22 cellular contexts compared by ENCODE assay signal in the genomic region with DNA sequence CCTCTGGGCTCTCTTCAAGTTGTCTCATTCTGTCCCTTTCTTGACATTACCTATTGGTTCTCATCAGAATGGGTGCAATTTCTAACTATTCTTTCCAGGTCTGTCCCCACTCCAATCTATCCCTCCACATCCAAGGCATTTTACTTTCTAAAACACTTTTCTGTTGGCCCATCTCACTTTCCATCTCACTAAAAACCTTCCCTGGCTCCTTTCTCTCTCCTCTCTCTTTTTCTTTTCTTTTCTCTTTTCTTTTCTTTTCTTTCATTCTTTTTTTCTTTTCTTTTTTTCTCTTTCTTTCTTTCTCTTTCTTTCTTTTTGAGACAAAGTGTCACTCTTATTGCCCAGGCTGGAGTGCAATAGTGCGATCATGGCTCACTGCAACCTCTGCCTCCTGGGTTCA.
DNase-seq lines count a peak whose midpoint lies in the region; ATAC-seq, FAIRE-seq and TF ChIP-seq lines count a peak whose summit lies in the region.
"Had no signal": no experiment of that assay in that cellular context is flagged by ENCODE, and none has a peak within 500 bp of the region (broad histone marks: within the 10 kb centered on the region; RNA-seq: fewer than 3 reads in every experiment).

No MANE protein-coding gene starts in this region.

- no peak for ATAC-seq in activated CD4-positive, alpha-beta T cell treated with anti-CD3 and anti-CD28 coated beads for 36 hours
- no peak for ATAC-seq in GM12878
- ATAC-seq in stimulated activated memory B cell treated with anti-CD40 and anti-IgM and Interleukin-4, amounts not matched to agents 10 μg/mL and 1 μg/mL and 100 μg/mL, for 72 hours: no peak
- ATAC-seq in GM21360 (IDR thresholded peaks at IDR 0.05; ENCODE audit: unreplicated experiment): no peak
- ATAC-seq: Panc1, Right ventricle myocardium inferior had no signal

- H3K4me3 ChIP-seq in HEK293 (ENCODE audit: low read depth, low read length) (no peak overlapping the region), GM12878 (no peak overlapping the region)

- no peak for FAIRE-seq in GM12878 (lab: Jason Lieb, UNC)
- FAIRE-seq: GM18507 had no signal

- H3K9ac ChIP-seq in GM12878 (ENCODE audit: control insufficient read depth, insufficient read depth, low read length): no peak overlapping the region
- H3K9ac ChIP-seq: KMS-11, SK-N-SH had no signal

- no peaks in the 10 kb centered on the region for H3K27me3 Mint-ChIP-seq in activated CD4-positive, alpha-beta T cell treated with anti-CD3 and anti-CD28 coated beads for 36 hours
- no peaks in the 10 kb centered on the region for H3K27me3 Mint-ChIP-seq in stimulated activated memory B cell treated with anti-CD40 and anti-IgM and Interleukin-4, amounts not matched to agents 10 μg/mL and 1 μg/mL and 100 μg/mL, for 72 hours

- RAD21 ChIA-PET in GM12878 (lab: Charles Lee; ENCODE audit: unreplicated experiment): interaction anchor here (1.6 to 19.6 kb wide), 6 partner anchors 28 to 249 kb away, joined by 7 to 519 read pairs (median 20); no protein-coding TSS in a partner anchor

- H2AFZ ChIP-seq in GM12878 (ENCODE audit: control insufficient read depth, low read depth, low read length): no peak overlapping the region

- no peaks in the 10 kb centered on the region for H3K27me3 ChIP-seq in GM12878 (replicated peaks in 1 of 2; ENCODE audit: control insufficient read depth in 2 of 2, insufficient read depth in 2 of 2, low read length in 1 of 2)

- H3K9me3 ChIP-seq in HEK293 (ENCODE audit: control insufficient read depth, insufficient read depth, low read depth, low read length) (no peaks in the 10 kb centered on the region), GM12878 (replicated peaks; ENCODE audit: control insufficient read depth, insufficient read depth, low read length) (no peaks in the 10 kb centered on the region)
- H3K9me3 ChIP-seq: SK-N-SH had no signal

- CTCF ChIA-PET in activated CD4-positive, alpha-beta T cell treated with anti-CD3 and anti-CD28 coated beads for 36 hours (lab: Charles Lee): interaction anchor here (1.0 to 21.5 kb wide), 8 partner anchors 11 to 190 kb away, joined by 3 to 359 read pairs (median 15); no protein-coding TSS in a partner anchor
- CTCF ChIA-PET in HEK293 (lab: Yijun Ruan, JAX): interaction anchor here (0.5 to 6.5 kb wide), 7 partner anchors 9 to 471 kb away, joined by 3 to 33 read pairs (median 5); no protein-coding TSS in a partner anchor
- CTCF ChIA-PET in GM12878 (lab: Yijun Ruan, JAX): interaction anchor here (0.6 to 18.8 kb wide), 19 partner anchors 13 to 248 kb away, joined by 3 to 595 read pairs (median 5); no protein-coding TSS in a partner anchor

- BruUV-seq in GM12878 (replicated peaks; lab: Mats Ljungman, UMichigan): no TSS peak

- no peaks in the 10 kb centered on the region for H3K9me3 Mint-ChIP-seq in activated CD4-positive, alpha-beta T cell treated with anti-CD3 and anti-CD28 coated beads for 36 hours (ENCODE audit: low read depth)
- no peaks in the 10 kb centered on the region for H3K9me3 Mint-ChIP-seq in stimulated activated memory B cell treated with anti-CD40 and anti-IgM and Interleukin-4, amounts not matched to agents 10 μg/mL and 1 μg/mL and 100 μg/mL, for 72 hours

- intact Hi-C loops in activated CD4-positive, alpha-beta T cell treated with anti-CD3 and anti-CD28 coated beads for 36 hours (cut with DNase I, micrococcal nuclease): loop anchor here in 1 of 2 experiments (5.0 kb wide), 2 partner anchors 248 to 473 kb away; no protein-coding TSS in a partner anchor
- intact Hi-C loops in GM12878 (cut with micrococcal nuclease; ENCODE audit: unreplicated experiment): loop anchor here (5.0 kb wide), 1 partner anchor 98 kb away; no protein-coding TSS in a partner anchor

- H3K4me3 Mint-ChIP-seq in activated CD4-positive, alpha-beta T cell treated with anti-CD3 and anti-CD28 coated beads for 36 hours: no peak overlapping the region
- no peak overlapping the region for H3K4me3 Mint-ChIP-seq in stimulated activated memory B cell treated with anti-CD40 and anti-IgM and Interleukin-4, amounts not matched to agents 10 μg/mL and 1 μg/mL and 100 μg/mL, for 72 hours

- no peaks in the 10 kb centered on the region for H3K36me3 Mint-ChIP-seq in activated CD4-positive, alpha-beta T cell treated with anti-CD3 and anti-CD28 coated beads for 36 hours (ENCODE audit: low read depth)
- no peaks in the 10 kb centered on the region for H3K36me3 Mint-ChIP-seq in stimulated activated memory B cell treated with anti-CD40 and anti-IgM and Interleukin-4, amounts not matched to agents 10 μg/mL and 1 μg/mL and 100 μg/mL, for 72 hours

- peaks cover 58% of the 10 kb centered on the region for H3K4me1 Mint-ChIP-seq in activated CD4-positive, alpha-beta T cell treated with anti-CD3 and anti-CD28 coated beads for 36 hours
- peaks cover 43% of the 10 kb centered on the region for H3K4me1 Mint-ChIP-seq in stimulated activated memory B cell treated with anti-CD40 and anti-IgM and Interleukin-4, amounts not matched to agents 10 μg/mL and 1 μg/mL and 100 μg/mL, for 72 hours

- H3K4me2 ChIP-seq in GM12878 (ENCODE audit: control insufficient read depth, insufficient read depth): no peak overlapping the region
- H3K4me2 ChIP-seq: KMS-11, SK-N-SH had no signal

- H3K27ac ChIP-seq in HEK293 (ENCODE audit: extremely low read depth, low read depth, low read length): no peak overlapping the region
- H3K27ac ChIP-seq in GM12878 (ENCODE audit: control insufficient read depth, insufficient read depth): no peak overlapping the region
- H3K27ac ChIP-seq: KMS-11 had no signal

- peak overlapping the region; percentile 21 for H3K27ac Mint-ChIP-seq in activated CD4-positive, alpha-beta T cell treated with anti-CD3 and anti-CD28 coated beads for 36 hours
- peak overlapping the region; percentile 77 for H3K27ac Mint-ChIP-seq in stimulated activated memory B cell treated with anti-CD40 and anti-IgM and Interleukin-4, amounts not matched to agents 10 μg/mL and 1 μg/mL and 100 μg/mL, for 72 hours

- TF ChIP-seq RAD21 in GM12878 (IDR thresholded peaks at IDR 0.05; ENCODE audit: insufficient read depth, low read depth, low read length): no peak

- DNase-seq in activated CD4-positive, alpha-beta T cell treated with anti-CD3 and anti-CD28 coated beads for 36 hours: no peak
- DNase-seq in activated CD4-positive, alpha-beta T cell treated with anti-CD3 and anti-CD28 coated beads, Interleukin-2, amount 50 U/mL, for 1 hour: no peak
- no peak for DNase-seq in GM12878 (ENCODE audit: low read depth, low spot score)
- DNase-seq in NK-92 treated with Interleukin-12 subunit alpha and Interleukin-12 subunit beta, amount 100 ng/mL, for 24 hours (lab: John Stamatoyannopoulos, UW): no peak
- no peak for DNase-seq in midbrain (lab: John Stamatoyannopoulos, UW)
- DNase-seq: 8988T, C1 segment of cervical spinal cord, DMS53, GOT3, NCI-H1092 treated with DMSO at 0.1 percent for 48 hours, NCI-H1694, NCI-H2107, NCI-H345, NCI-H69, SK-N-SH had no signal

- H3K4me1 ChIP-seq in HEK293 (ENCODE audit: control insufficient read depth, insufficient read depth, low read length) (no peaks in the 10 kb centered on the region), GM12878 (ENCODE audit: control insufficient read depth, insufficient read depth, low read length) (peaks cover 4% of the 10 kb centered on the region; the same call in 1 of the 2 replicates)

- no peaks in the 10 kb centered on the region for H4K20me1 ChIP-seq in GM12878 (ENCODE audit: control insufficient read depth, insufficient read depth)

- TF ChIP-seq CTCF in HEK293 (tag by site-specific recombination; IDR thresholded peaks at IDR 0.05) (no peak), GM12878 (IDR thresholded peaks at IDR 0.05 in 2 of 3, conservative IDR thresholded peaks at IDR 0.05 in 1 of 3; ENCODE audit: control insufficient read depth in 2 of 3, extremely low read depth in 1 of 3, insufficient read depth in 1 of 3, low read depth in 3 of 3, low read length in 3 of 3) (no peak)

- no peak for TF ChIP-seq POLR2A in GM12878 (IDR thresholded peaks at IDR 0.05; ENCODE audit: low read depth, low read length)

- no peaks in the 10 kb centered on the region for H3K36me3 ChIP-seq in HEK293 (ENCODE audit: control insufficient read depth in 2 of 2, insufficient read depth in 1 of 2, low read length in 2 of 2)
- H3K36me3 ChIP-seq in GM12878 (ENCODE audit: control insufficient read depth in 2 of 2, insufficient read depth in 2 of 2, low read length in 1 of 2): no peaks in the 10 kb centered on the region

- SMC1A ChIA-PET in GM12878 (lab: Charles Lee; ENCODE audit: uncharacterized antibody, unreplicated experiment): interaction anchor here (1.0 to 22.0 kb wide), 14 partner anchors 9 to 193 kb away, joined by 3 to 663 read pairs (median 7); no protein-coding TSS in a partner anchor

- in situ Hi-C loops in GM12878 (cut with MboI): loop anchor here (5.0 to 25.0 kb wide), 3 partner anchors 188 to 683 kb away; no protein-coding TSS in a partner anchor

- POLR2A ChIA-PET in activated CD4-positive, alpha-beta T cell treated with anti-CD3 and anti-CD28 coated beads for 36 hours (lab: Charles Lee): no interaction called here
- POLR2A ChIA-PET in HEK293 (lab: Yijun Ruan, JAX): no interaction called here
- POLR2A ChIA-PET in GM12878 (lab: Charles Lee): no interaction called here

- no peak for TF ChIP-seq EP300 in GM12878 (IDR thresholded peaks at IDR 0.05; ENCODE audit: borderline replicate concordance in 1 of 2, control insufficient read depth in 1 of 2, low read depth in 2 of 2, low read length in 2 of 2)

- no peaks in the 10 kb centered on the region for H3K79me2 ChIP-seq in GM12878 (ENCODE audit: control insufficient read depth, insufficient read depth, low read length)

- WGBS in GM12878 (ENCODE audit: insufficient coverage, insufficient replicate concordance, low lambda C conversion rate, missing lambda C conversion rate): 100% methylated on average over 1 of the region's 1 CpG

TF ChIP-seq in HEK293, 187 proteins besides CTCF, POLR2A, EP300 and RAD21 (continues in another document):
- no peak for TF ChIP-seq ZNF311 (tag by site-specific recombination; IDR thresholded peaks at IDR 0.05; ENCODE audit: borderline replicate concordance)
- no peak for TF ChIP-seq KLF1 (tag by site-specific recombination; IDR thresholded peaks at IDR 0.05)

TF ChIP-seq in GM12878, 131 proteins besides CTCF, POLR2A, EP300 and RAD21:
- no peak for TF ChIP-seq RBBP5 (conservative IDR thresholded peaks at IDR 0.05)
- 0 out of 2 replicates have a peak, but pooled peaks have one; percentile 11 for TF ChIP-seq MTA2 (IDR thresholded peaks at IDR 0.05; ENCODE audit: low read depth)
